Comparison of ENCODE assay signal across 28 cellular contexts in the genomic region with DNA sequence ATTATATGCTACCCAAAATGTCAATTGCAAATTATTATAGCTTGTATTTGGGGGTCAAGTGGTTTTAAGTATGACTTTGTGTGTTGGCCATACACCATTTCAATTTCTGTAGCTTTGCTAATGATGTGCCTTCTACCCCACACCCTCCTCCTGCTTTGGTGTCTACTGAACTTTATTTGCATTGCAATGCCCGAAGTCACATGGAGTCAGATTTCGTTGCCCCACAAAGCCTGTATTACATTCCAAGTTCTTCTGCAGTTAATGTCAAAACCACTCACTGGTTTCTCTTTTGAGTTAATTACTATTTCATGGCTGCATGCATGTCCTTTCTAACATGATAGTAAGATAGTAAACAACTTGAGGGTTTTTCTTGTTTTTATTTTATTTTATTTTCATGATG.
"Had no signal": no experiment of that assay in that cellular context is flagged by ENCODE, and none has a peak within 500 bp of the region (broad histone marks: within the 10 kb centered on the region; RNA-seq: fewer than 3 reads in every experiment).

No MANE protein-coding gene starts in this region.

- H3K27ac Mint-ChIP-seq: activated CD4-positive, alpha-beta memory T cell treated with anti-CD3 and anti-CD28 coated beads, Interleukin-2, amount 10 ng/mL, durations not matched to agents 7 days and 5 days; activated naive CD4-positive, alpha-beta T cell treated with anti-CD3 and anti-CD28 coated beads for 36 hours; activated naive CD8-positive, alpha-beta T cell treated with anti-CD3 and anti-CD28 coated beads, Interleukin-2, amount 10 ng/mL, durations not matched to agents 7 days and 5 days; activated T-cell treated with anti-CD3 and anti-CD28 coated beads, Interleukin-2, amount 50 U/mL, for 72 hours; endodermal cell; mesothelial cell of epicardium; naive thymus-derived CD8-positive, alpha-beta T cell; neural progenitor cell; stimulated activated memory B cell treated with anti-CD40 and anti-IgM and Interleukin-4, amounts not matched to agents 10 μg/mL and 1 μg/mL and 100 μg/mL, for 72 hours had no signal

- H3K9me3 ChIP-seq: body of pancreas, esophagus squamous epithelium, gastroesophageal sphincter, left ventricle myocardium inferior, stomach, suprapubic skin, tibial nerve, vagina had no signal

- H3K4me1 ChIP-seq: body of pancreas, esophagus squamous epithelium, gastroesophageal sphincter, left ventricle myocardium inferior, stomach, suprapubic skin, vagina had no signal

- H2AFZ ChIP-seq: neural progenitor cell had no signal

- H3K9me3 Mint-ChIP-seq: neural progenitor cell had no signal

- H3K4me3 ChIP-seq: body of pancreas, cardiac muscle cell, esophagus squamous epithelium, gastroesophageal sphincter, left ventricle myocardium inferior, neural progenitor cell, smooth muscle cell, stomach, suprapubic skin, tibial nerve, vagina had no signal

- H3K4me2 ChIP-seq: neural progenitor cell, smooth muscle cell had no signal

- H3K36me3 Mint-ChIP-seq: activated naive CD8-positive, alpha-beta T cell treated with anti-CD3 and anti-CD28 coated beads, Interleukin-2, amount 10 ng/mL, durations not matched to agents 7 days and 5 days; mesothelial cell of epicardium; naive thymus-derived CD8-positive, alpha-beta T cell; neural progenitor cell; stimulated activated memory B cell treated with anti-CD40 and anti-IgM and Interleukin-4, amounts not matched to agents 10 μg/mL and 1 μg/mL and 100 μg/mL, for 72 hours had no signal

- H3K36me3 ChIP-seq: cardiac muscle cell, esophagus squamous epithelium, gastroesophageal sphincter, left ventricle myocardium inferior, neural progenitor cell, stomach, suprapubic skin, tibial nerve, vagina had no signal

- H3K27ac ChIP-seq: body of pancreas, cardiac muscle cell, esophagus squamous epithelium, gastroesophageal sphincter, left ventricle myocardium inferior, neural progenitor cell, stomach, suprapubic skin, tibial nerve, vagina had no signal

- H3K4me3 Mint-ChIP-seq: activated CD4-positive, alpha-beta memory T cell treated with anti-CD3 and anti-CD28 coated beads, Interleukin-2, amount 10 ng/mL, durations not matched to agents 7 days and 5 days; activated naive CD4-positive, alpha-beta T cell treated with anti-CD3 and anti-CD28 coated beads for 36 hours; activated naive CD8-positive, alpha-beta T cell treated with anti-CD3 and anti-CD28 coated beads, Interleukin-2, amount 10 ng/mL, durations not matched to agents 7 days and 5 days; activated T-cell treated with anti-CD3 and anti-CD28 coated beads, Interleukin-2, amount 50 U/mL, for 72 hours; endodermal cell; mesothelial cell of epicardium; naive thymus-derived CD8-positive, alpha-beta T cell; neural progenitor cell; stimulated activated memory B cell treated with anti-CD40 and anti-IgM and Interleukin-4, amounts not matched to agents 10 μg/mL and 1 μg/mL and 100 μg/mL, for 72 hours had no signal

- H3K27me3 ChIP-seq: body of pancreas, cardiac muscle cell, esophagus squamous epithelium, gastroesophageal sphincter, neural progenitor cell, stomach, suprapubic skin, tibial nerve, vagina had no signal

- H3K27me3 Mint-ChIP-seq: activated CD4-positive, alpha-beta memory T cell treated with anti-CD3 and anti-CD28 coated beads, Interleukin-2, amount 10 ng/mL, durations not matched to agents 7 days and 5 days; activated naive CD8-positive, alpha-beta T cell treated with anti-CD3 and anti-CD28 coated beads, Interleukin-2, amount 10 ng/mL, durations not matched to agents 7 days and 5 days; naive thymus-derived CD8-positive, alpha-beta T cell; stimulated activated memory B cell treated with anti-CD40 and anti-IgM and Interleukin-4, amounts not matched to agents 10 μg/mL and 1 μg/mL and 100 μg/mL, for 72 hours had no signal

- H3K4me1 Mint-ChIP-seq: activated CD4-positive, alpha-beta memory T cell treated with anti-CD3 and anti-CD28 coated beads, Interleukin-2, amount 10 ng/mL, durations not matched to agents 7 days and 5 days; activated naive CD8-positive, alpha-beta T cell treated with anti-CD3 and anti-CD28 coated beads, Interleukin-2, amount 10 ng/mL, durations not matched to agents 7 days and 5 days; naive thymus-derived CD8-positive, alpha-beta T cell; stimulated activated memory B cell treated with anti-CD40 and anti-IgM and Interleukin-4, amounts not matched to agents 10 μg/mL and 1 μg/mL and 100 μg/mL, for 72 hours had no signal

- ATAC-seq: activated T-cell treated with anti-CD3 and anti-CD28 coated beads, Interleukin-2, amount 50 U/mL, for 72 hours; body of pancreas; gastroesophageal sphincter; naive thymus-derived CD8-positive, alpha-beta T cell; sciatic nerve; stimulated activated memory B cell treated with anti-CD40 and anti-IgM and Interleukin-4, amounts not matched to agents 10 μg/mL and 1 μg/mL and 100 μg/mL, for 72 hours had no signal

- DNase-seq: activated CD4-positive, alpha-beta memory T cell treated with anti-CD3 and anti-CD28 coated beads, Interleukin-2, amount 10 ng/mL, durations not matched to agents 7 days and 5 days; activated CD4-positive, alpha-beta T cell treated with anti-CD3 and anti-CD28 coated beads for 48 hours; activated effector memory CD4-positive, alpha-beta T cell treated with Interleukin-2 at 50 U/mL for 16 hours; activated naive CD4-positive, alpha-beta T cell treated with anti-CD3 and anti-CD28 coated beads for 36 hours; activated naive CD8-positive, alpha-beta T cell treated with anti-CD3 and anti-CD28 coated beads, Interleukin-2, amount 10 ng/mL, durations not matched to agents 7 days and 5 days; activated T-cell treated with anti-CD3 and anti-CD28 coated beads, Interleukin-2, amount 50 U/mL, for 72 hours; amniotic stem cell; body of pancreas; cortex of kidney; endodermal cell; esophagus squamous epithelium; head of caudate nucleus; hypothalamus; left ventricle myocardium inferior; naive thymus-derived CD8-positive, alpha-beta T cell; posterior cingulate gyrus; stimulated activated CD4-positive, alpha-beta T cell treated with anti-CD3 and anti-CD28 coated beads, Interleukin-15, amount 100 ng/mL, for 24 hours; stomach had no signal
